Comparison of ENCODE assay signal across 16 cellular contexts in the genomic region with DNA sequence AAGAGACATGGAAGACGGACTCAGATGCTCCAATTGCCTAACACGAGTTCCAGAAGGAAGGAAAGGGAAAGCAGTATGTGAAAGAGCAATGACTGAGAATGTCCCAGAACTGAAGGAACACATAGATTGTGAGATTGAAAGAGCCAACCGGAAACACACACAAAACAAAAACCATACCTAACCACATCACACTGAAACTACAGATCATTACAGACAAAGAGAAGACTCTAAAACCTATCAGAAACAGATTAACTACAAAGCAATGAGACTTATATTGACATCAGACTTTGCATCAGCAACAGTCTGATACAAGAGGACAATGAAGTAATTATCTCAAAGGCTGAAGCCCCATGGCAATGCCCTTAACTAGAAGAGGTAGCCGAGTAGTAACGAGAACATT. TPM values are rescaled to one million over a fixed set of nuclear protein-coding genes. Genes with fewer than 3 reads are reported as not detected.
DNase-seq lines count a peak whose midpoint lies in the region; ATAC-seq lines count a peak whose summit lies in the region.
"Had no signal": no experiment of that assay in that cellular context is flagged by ENCODE, and none has a peak within 500 bp of the region (broad histone marks: within the 10 kb centered on the region; RNA-seq: fewer than 3 reads in every experiment).

No MANE protein-coding gene starts in this region.

- peaks cover 14% of the 10 kb centered on the region for H3K4me1 Mint-ChIP-seq in activated naive CD4-positive, alpha-beta T cell treated with anti-CD3 and anti-CD28 coated beads, Interleukin-2, amount 50 U/mL, for 24 hours
- H3K4me1 Mint-ChIP-seq in T-cell, result peaks cover 16 to 21% (median 16%) of the 10 kb centered on the region in 3 donors
- H3K4me1 Mint-ChIP-seq in stimulated activated naive B cell treated with anti-CD40 and anti-IgM and Interleukin-4, amounts not matched to agents 10 μg/mL and 1 μg/mL and 100 μg/mL, for 72 hours, result peaks cover 7 to 17% of the 10 kb centered on the region in 2 donors

- H3K4me3 Mint-ChIP-seq in activated naive CD4-positive, alpha-beta T cell treated with anti-CD3 and anti-CD28 coated beads, Interleukin-2, amount 50 U/mL, for 24 hours, result no peak overlapping the region
- H3K4me3 Mint-ChIP-seq in T-cell, result no peak overlapping the region
- H3K4me3 Mint-ChIP-seq in stimulated activated naive B cell treated with anti-CD40 and anti-IgM and Interleukin-4, amounts not matched to agents 10 μg/mL and 1 μg/mL and 100 μg/mL, for 72 hours, result no peak overlapping the region

- POLR2A ChIA-PET in T-cell (lab: Charles Lee), result no interaction called here

- H3K27ac Mint-ChIP-seq in activated naive CD4-positive, alpha-beta T cell treated with anti-CD3 and anti-CD28 coated beads, Interleukin-2, amount 50 U/mL, for 24 hours, result peak overlapping the region; percentile 33
- peak overlapping the region; percentile 42 to 44 for H3K27ac Mint-ChIP-seq in T-cell
- no peak overlapping the region for H3K27ac Mint-ChIP-seq in stimulated activated naive B cell treated with anti-CD40 and anti-IgM and Interleukin-4, amounts not matched to agents 10 μg/mL and 1 μg/mL and 100 μg/mL, for 72 hours

- no peaks in the 10 kb centered on the region for H3K27me3 Mint-ChIP-seq in activated naive CD4-positive, alpha-beta T cell treated with anti-CD3 and anti-CD28 coated beads, Interleukin-2, amount 50 U/mL, for 24 hours
- no peaks in the 10 kb centered on the region for H3K27me3 Mint-ChIP-seq in T-cell
- no peaks in the 10 kb centered on the region for H3K27me3 Mint-ChIP-seq in stimulated activated naive B cell treated with anti-CD40 and anti-IgM and Interleukin-4, amounts not matched to agents 10 μg/mL and 1 μg/mL and 100 μg/mL, for 72 hours

- no peaks in the 10 kb centered on the region for H3K9me3 Mint-ChIP-seq in activated naive CD4-positive, alpha-beta T cell treated with anti-CD3 and anti-CD28 coated beads, Interleukin-2, amount 50 U/mL, for 24 hours
- no peaks in the 10 kb centered on the region for H3K9me3 Mint-ChIP-seq in T-cell
- no peaks in the 10 kb centered on the region for H3K9me3 Mint-ChIP-seq in stimulated activated naive B cell treated with anti-CD40 and anti-IgM and Interleukin-4, amounts not matched to agents 10 μg/mL and 1 μg/mL and 100 μg/mL, for 72 hours

- peaks cover 20% of the 10 kb centered on the region for H3K36me3 Mint-ChIP-seq in activated naive CD4-positive, alpha-beta T cell treated with anti-CD3 and anti-CD28 coated beads, Interleukin-2, amount 50 U/mL, for 24 hours
- peaks cover 78% of the 10 kb centered on the region for H3K36me3 Mint-ChIP-seq in T-cell
- H3K36me3 Mint-ChIP-seq in stimulated activated naive B cell treated with anti-CD40 and anti-IgM and Interleukin-4, amounts not matched to agents 10 μg/mL and 1 μg/mL and 100 μg/mL, for 72 hours, result peaks cover 49 to 76% of the 10 kb centered on the region in 2 donors

- ATAC-seq in GM21723 (IDR thresholded peaks at IDR 0.05; ENCODE audit: unreplicated experiment), result peak; percentile 54
- ATAC-seq in T-cell (replicated peaks in 1 of 4), result peak in 1 of 4 experiments; percentile 47
- no peak for ATAC-seq in stimulated activated naive B cell treated with anti-CD40 and anti-IgM and Interleukin-4, amounts not matched to agents 10 μg/mL and 1 μg/mL and 100 μg/mL, for 72 hours (replicated peaks)
- no peak for ATAC-seq in HG03108 (IDR thresholded peaks at IDR 0.05; ENCODE audit: unreplicated experiment)
- ATAC-seq: sciatic nerve had no signal

- CTCF ChIA-PET in T-cell (lab: Charles Lee), result no interaction called here

- DNase-seq in activated naive CD4-positive, alpha-beta T cell treated with Interleukin-2 at 50 U/mL for 16 hours, result no peak
- DNase-seq in T-cell (no peak), Kasumi-1 (lab: John Stamatoyannopoulos, UW) (no peak), NOMO-1 (lab: John Stamatoyannopoulos, UW; ENCODE audit: unreplicated experiment in 2 of 2) (no peak)
- no peak for DNase-seq in stimulated activated naive B cell treated with anti-CD40 and anti-IgM and Interleukin-4, amounts not matched to agents 10 μg/mL and 1 μg/mL and 100 μg/mL, for 72 hours
- DNase-seq: cortex of kidney, DND-41, islet precursor cell, NCI-H526 treated with DMSO at 0.1 percent for 48 hours, Right ventricle myocardium superior had no signal

RNA-seq across cellular contexts. Expression of gene CLEC18B, which starts 45.6 kb away (rescaled TPM):
- 1 to 10 TPM in 4 of 5 donors, under 1 TPM in 1; 0.79 to 6.2 (median 3.4) TPM for total RNA-seq in T-cell
- total RNA-seq: fibroblast of villous mesenchyme, HT1080 had no signal
